In the genomic region with DNA sequence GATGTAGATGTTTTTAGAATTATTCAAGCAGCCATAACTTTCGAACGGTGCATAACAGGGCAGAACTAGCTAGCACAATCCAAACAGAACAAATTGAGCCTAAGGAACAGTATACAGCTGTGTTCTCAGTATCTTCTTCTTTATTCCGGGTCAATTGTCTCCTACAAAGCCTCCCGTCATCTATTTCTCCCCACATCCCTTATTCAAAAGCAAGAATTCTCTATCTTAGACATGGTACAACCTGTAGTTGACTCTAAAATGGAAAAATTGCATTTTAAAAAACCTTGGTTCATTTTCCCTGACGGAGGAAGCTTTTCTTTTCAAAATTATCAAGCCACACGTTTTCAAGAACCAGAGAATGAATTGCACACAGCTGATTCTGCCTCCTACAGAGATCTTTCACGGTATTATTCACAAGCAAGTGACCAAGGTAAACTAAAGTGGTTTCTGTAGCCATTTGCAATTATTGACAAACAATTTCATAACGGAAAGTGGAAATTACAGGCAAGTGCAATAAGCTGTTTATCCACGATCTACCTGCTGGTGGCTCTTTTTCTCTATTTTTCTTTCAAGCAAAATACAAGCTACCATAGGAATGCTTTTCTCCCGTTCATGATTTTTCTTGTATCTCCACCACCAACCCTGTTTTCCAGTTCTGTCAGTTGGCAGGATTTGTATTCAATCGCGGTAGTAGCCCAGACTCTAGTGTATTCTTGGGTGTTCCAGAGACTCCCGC, we compare ENCODE assay signal across 14 cellular contexts. TPM values are rescaled to one million over a fixed set of nuclear protein-coding genes. Genes with fewer than 3 reads are reported as not detected.
DNase-seq lines count a peak whose midpoint lies in the region; ATAC-seq, FAIRE-seq and TF ChIP-seq lines count a peak whose summit lies in the region.
"Had no signal": no experiment of that assay in that cellular context is flagged by ENCODE, and none has a peak within 500 bp of the region (broad histone marks: within the 10 kb centered on the region; RNA-seq: fewer than 3 reads in every experiment).

No MANE protein-coding gene starts in this region.

- peaks cover 19% of the 10 kb centered on the region for H3K27me3 ChIP-seq in CD8-positive, alpha-beta T cell (ENCODE audit: insufficient read depth, low read length)
- H3K27me3 ChIP-seq in GM12878 (replicated peaks in 1 of 2; ENCODE audit: control insufficient read depth in 2 of 2, insufficient read depth in 2 of 2, low read length in 1 of 2), result peaks cover 5 to 31% of the 10 kb centered on the region in 2 experiments
- no peaks in the 10 kb centered on the region for H3K27me3 ChIP-seq in right lobe of liver

- TF ChIP-seq EP300 in GM12878 (IDR thresholded peaks at IDR 0.05; ENCODE audit: borderline replicate concordance in 1 of 2, control insufficient read depth in 1 of 2, low read depth in 2 of 2, low read length in 2 of 2), result no peak

- H3K9me3 Mint-ChIP-seq in CD8-positive, alpha-beta T cell, result no peaks in the 10 kb centered on the region
- H3K9me3 Mint-ChIP-seq: mesothelial cell of epicardium; T-helper 1 cell treated with Interleukin-12 subunit alpha and Interleukin-12 subunit beta and Interleukin-4 antibody, amounts not matched to agents 30 μg/mL and 1 μg/mL, for 36 hours had no signal

- intact Hi-C loops in CD8-positive, alpha-beta T cell (cut with DNase I, micrococcal nuclease), result loop anchor here (5.0 to 10.0 kb wide), 5 partner anchors 87 to 262 kb away; no protein-coding TSS in a partner anchor
- intact Hi-C loops in GM12878 (cut with micrococcal nuclease; ENCODE audit: unreplicated experiment), result no loop called here
- intact Hi-C loops in right lobe of liver (cut with DNase I), result loop anchor here (10.0 kb wide), 2 partner anchors 136 to 446 kb away; no protein-coding TSS in a partner anchor

- H3K79me2 ChIP-seq in GM12878 (ENCODE audit: control insufficient read depth, insufficient read depth, low read length), result no peaks in the 10 kb centered on the region

- peaks cover 55% of the 10 kb centered on the region for H3K27me3 Mint-ChIP-seq in CD8-positive, alpha-beta T cell (ENCODE audit: low read depth)

- RAD21 ChIA-PET in GM12878 (lab: Charles Lee; ENCODE audit: unreplicated experiment), result no interaction called here

- no peak overlapping the region for H3K27ac ChIP-seq in CD8-positive, alpha-beta T cell (ENCODE audit: low read depth, low read length)
- no peak overlapping the region for H3K27ac ChIP-seq in GM12878 (ENCODE audit: control insufficient read depth, insufficient read depth)
- H3K27ac ChIP-seq in right lobe of liver, result no peak overlapping the region

- TF ChIP-seq POLR2A in GM12878 (IDR thresholded peaks at IDR 0.05; ENCODE audit: low read depth, low read length) (no peak), right lobe of liver (IDR thresholded peaks at IDR 0.05) (no peak)

- no peaks in the 10 kb centered on the region for H4K20me1 ChIP-seq in GM12878 (ENCODE audit: control insufficient read depth, insufficient read depth)

- CTCF ChIA-PET in CD8-positive, alpha-beta T cell (lab: Charles Lee), result interaction anchor here (0.9 kb wide), 1 partner anchor 197 kb away, joined by 3 read pairs; no protein-coding TSS in a partner anchor
- CTCF ChIA-PET in GM12878 (lab: Yijun Ruan, JAX), result interaction anchor here (1.3 to 1.6 kb wide), 3 partner anchors 10 to 447 kb away, joined by 3 to 5 read pairs (median 4); no protein-coding TSS in a partner anchor

- no peak for TF ChIP-seq CTCF in CD8-positive, alpha-beta T cell (IDR thresholded peaks at IDR 0.05)
- TF ChIP-seq CTCF in GM12878 (IDR thresholded peaks at IDR 0.05 in 2 of 3, conservative IDR thresholded peaks at IDR 0.05 in 1 of 3; ENCODE audit: control insufficient read depth in 2 of 3, extremely low read depth in 1 of 3, insufficient read depth in 1 of 3, low read depth in 3 of 3, low read length in 3 of 3) (no peak), right lobe of liver (IDR thresholded peaks at IDR 0.05) (no peak)

- POLR2A ChIA-PET in CD8-positive, alpha-beta T cell (lab: Charles Lee), result interaction anchor here (0.6 kb wide), 1 partner anchor 25 kb away, joined by 5 read pairs; no protein-coding TSS in a partner anchor
- POLR2A ChIA-PET in GM12878 (lab: Charles Lee), result no interaction called here

- TF ChIP-seq RAD21 in GM12878 (IDR thresholded peaks at IDR 0.05; ENCODE audit: insufficient read depth, low read depth, low read length), result no peak

- H3K4me2 ChIP-seq in GM12878 (ENCODE audit: control insufficient read depth, insufficient read depth), result no peak overlapping the region

- H3K4me3 Mint-ChIP-seq in CD8-positive, alpha-beta T cell, result peak overlapping the region; percentile 24
- H3K4me3 Mint-ChIP-seq: T-helper 1 cell treated with Interleukin-12 subunit alpha and Interleukin-12 subunit beta and Interleukin-4 antibody, amounts not matched to agents 30 μg/mL and 1 μg/mL, for 36 hours had no signal

- no peaks in the 10 kb centered on the region for H3K9me3 ChIP-seq in CD8-positive, alpha-beta T cell (ENCODE audit: low read length)
- no peaks in the 10 kb centered on the region for H3K9me3 ChIP-seq in GM12878 (replicated peaks; ENCODE audit: control insufficient read depth, insufficient read depth, low read length)
- no peaks in the 10 kb centered on the region for H3K9me3 ChIP-seq in right lobe of liver
- H3K9me3 ChIP-seq: MG63 had no signal

- FAIRE-seq in HTR-8/SVneo (lab: Jason Lieb, UNC), result no peak
- FAIRE-seq in GM12878 (lab: Jason Lieb, UNC), result no peak
- FAIRE-seq: frontal cortex, small intestine had no signal

- H3K4me3 ChIP-seq in CD8-positive, alpha-beta T cell (ENCODE audit: low read depth, low read length), result no peak overlapping the region
- H3K4me3 ChIP-seq in GM12878 (no peak overlapping the region), right lobe of liver (no peak overlapping the region)
- H3K4me3 ChIP-seq: MG63 had no signal

- peaks cover 14% of the 10 kb centered on the region for H3K4me1 ChIP-seq in CD8-positive, alpha-beta T cell (ENCODE audit: insufficient read depth, low read length)
- peaks cover 10% of the 10 kb centered on the region for H3K4me1 ChIP-seq in GM12878 (ENCODE audit: control insufficient read depth, insufficient read depth, low read length)
- peaks cover 0 to 10% (median 0%) of the 10 kb centered on the region in 4 donors for H3K4me1 ChIP-seq in right lobe of liver

- H3K27ac Mint-ChIP-seq in CD8-positive, alpha-beta T cell, result no peak overlapping the region
- H3K27ac Mint-ChIP-seq: mesothelial cell of epicardium; T-helper 1 cell treated with Interleukin-12 subunit alpha and Interleukin-12 subunit beta and Interleukin-4 antibody, amounts not matched to agents 30 μg/mL and 1 μg/mL, for 36 hours had no signal

- peaks cover 20% of the 10 kb centered on the region for H3K4me1 Mint-ChIP-seq in CD8-positive, alpha-beta T cell (ENCODE audit: low read depth)

- H3K36me3 ChIP-seq in CD8-positive, alpha-beta T cell (ENCODE audit: insufficient read depth, low read length), result no peaks in the 10 kb centered on the region
- no peaks in the 10 kb centered on the region for H3K36me3 ChIP-seq in GM12878 (ENCODE audit: control insufficient read depth in 2 of 2, insufficient read depth in 2 of 2, low read length in 1 of 2)
- H3K36me3 ChIP-seq in right lobe of liver, result no peaks in the 10 kb centered on the region
- H3K36me3 ChIP-seq: MG63 had no signal

- 22% methylated on average over 13 of the region's 13 CpGs for WGBS in GM12878 (ENCODE audit: insufficient coverage, insufficient replicate concordance, low lambda C conversion rate, missing lambda C conversion rate)
- WGBS in right lobe of liver (ENCODE audit: insufficient coverage, low coverage, low lambda C conversion rate, missing lambda C conversion rate), result 13% methylated on average over 13 of the region's 13 CpGs

- no peak for DNase-seq in CD8-positive, alpha-beta T cell
- DNase-seq in HTR-8/SVneo (ENCODE audit: insufficient read length, low spot score), result peak; percentile 7
- DNase-seq in GM12878 (ENCODE audit: low read depth, low spot score), result no peak
- peak; percentile 22 for DNase-seq in medulla oblongata (ENCODE audit: extremely low spot score)
- DNase-seq in SK-N-DZ (ENCODE audit: low spot score), result no peak
- no peak for DNase-seq in DMS 273 treated with DMSO at 0.1 percent for 48 hours (lab: John Stamatoyannopoulos, UW)
- DNase-seq in right lobe of liver, result no peak
- no peak for DNase-seq in SHP77 treated with DMSO at 0.1 percent for 48 hours (lab: John Stamatoyannopoulos, UW)
- DNase-seq: central memory CD4-positive, alpha-beta T cell; MG63; small intestine had no signal

- SMC1A ChIA-PET in GM12878 (lab: Charles Lee; ENCODE audit: uncharacterized antibody, unreplicated experiment), result interaction anchor here (0.7 to 1.0 kb wide), 2 partner anchors 58 to 99 kb away, joined by 3 read pairs; no protein-coding TSS in a partner anchor

- H3K9ac ChIP-seq in GM12878 (ENCODE audit: control insufficient read depth, insufficient read depth, low read length), result no peak overlapping the region

- H2AFZ ChIP-seq in GM12878 (ENCODE audit: control insufficient read depth, low read depth, low read length), result no peak overlapping the region

- in situ Hi-C loops in GM12878 (cut with MboI), result no loop called here

- no TSS peak for BruUV-seq in GM12878 (replicated peaks; lab: Mats Ljungman, UMichigan)

- no peak for ATAC-seq in CD8-positive, alpha-beta T cell
- ATAC-seq in GM12878 (no peak), right lobe of liver (no peak)

- H3K36me3 Mint-ChIP-seq in CD8-positive, alpha-beta T cell, result no peaks in the 10 kb centered on the region
- H3K36me3 Mint-ChIP-seq: mesothelial cell of epicardium had no signal

TF ChIP-seq in GM12878, 131 proteins besides CTCF, POLR2A, EP300 and RAD21 (continues in another document):
- TF ChIP-seq JUND (IDR thresholded peaks at IDR 0.05; ENCODE audit: low read depth, low read length), result no peak

RNA-seq across cellular contexts. Expression of gene GRM8, which starts 2.3 kb away (rescaled TPM):
- not detected for total RNA-seq in CD8-positive, alpha-beta T cell
- 5.2 and 5.5 TPM in 2 replicates for total RNA-seq in GM12878 (2013; cell fraction: nucleolus; rRNA removed)
- total RNA-seq in GM12878 (2014; rRNA removed) (0.40 and 0.49 TPM in 2 replicates), GM12878 (2014; rRNA removed; fragmentation: Illumina TruSeq; extraction: Trizol) (0.55 and 0.72 TPM in 2 replicates), GM12878 (2021) (0.33 and 0.69 TPM in 2 replicates), right lobe of liver (1 to 10 TPM in 4 of 6 experiments, under 1 TPM in 2; 0.12 to 8.4 (median 2.7) TPM)
- 0.49 TPM for polyA plus RNA-seq in GM12878 (2011; ENCODE audit: low read depth)
- polyA plus RNA-seq in GM12878 (2011; rRNA removed) (7.1 and 9.0 TPM in 2 replicates), GM12878 (2014; fragmentation: Illumina TruSeq; extraction: Trizol) (0.59 and 1.2 TPM in 2 replicates), GM12878 (2014; fragmentation: Nextera tagmentation; extraction: Ambion mirVana) (under 1 TPM; 0.38 to 0.39 TPM), GM12878 (2014; rRNA removed) (0.36 and 0.50 TPM in 2 replicates), GM12878 (2016; fragmentation: Nextera tagmentation; extraction: Ambion mirVana) (not detected)
- polyA plus RNA-seq in GM12878 (2011; cell fraction: cytosol; rRNA removed), result 4.0 and 5.8 TPM in 2 replicates
- polyA plus RNA-seq in GM12878 (2011; cell fraction: nucleus; rRNA removed), result 3.6 and 4.8 TPM in 2 replicates
- polyA plus RNA-seq in GM12878 (2012), result 0.47 and 0.66 TPM in 2 replicates
- 16.2 and 16.9 TPM in 2 replicates for polyA minus RNA-seq in GM12878 (2011; rRNA and poly(A)+ RNA removed)
- 2.1 and 2.5 TPM in 2 replicates for polyA minus RNA-seq in GM12878 (2011; cell fraction: cytosol; rRNA and poly(A)+ RNA removed)
- polyA minus RNA-seq in GM12878 (2011; cell fraction: nucleus; rRNA and poly(A)+ RNA removed), result 17.3 and 18.7 TPM in 2 replicates
- 13.8 and 18.2 TPM in 2 replicates for polyA plus RNA-seq in SK-N-DZ (2014; cell fraction: cytosol; rRNA removed)
- 17.6 and 18.4 TPM in 2 replicates for polyA plus RNA-seq in SK-N-DZ (2014; cell fraction: nucleus; rRNA removed)

Comparison
In these comparisons a context has a peak if more than half of its experiments do, and no peak if none do; other contexts are left out.
1. DNase-seq: peak in HTR-8/SVneo (single experiment) and medulla oblongata (single experiment); none in CD8-positive, alpha-beta T cell (0 of 7), GM12878 (single experiment), SK-N-DZ (single experiment), DMS 273 treated with DMSO at 0.1 percent for 48 hours (single experiment), right lobe of liver (0 of 3) and SHP77 treated with DMSO at 0.1 percent for 48 hours (single experiment).